1 cellular context compared by ENCODE assay signal in genomic region chr17:44323359-44324091, GRCh38.
TF ChIP-seq lines count a peak whose summit lies in the region.

No MANE protein-coding gene starts in this region.

TF ChIP-seq in GM12878, 131 proteins besides CTCF, POLR2A, EP300 and RAD21:
- TF ChIP-seq YY1 (IDR thresholded peaks at IDR 0.05; ENCODE audit: low read depth, low read length): 0 out of 2 replicates have a peak, but pooled peaks have one; percentile 44
- no peak for TF ChIP-seq SP1 (IDR thresholded peaks at IDR 0.05; ENCODE audit: low read depth, low read length)
